Comparison of ENCODE assay signal across 8 cellular contexts in the genomic region with DNA sequence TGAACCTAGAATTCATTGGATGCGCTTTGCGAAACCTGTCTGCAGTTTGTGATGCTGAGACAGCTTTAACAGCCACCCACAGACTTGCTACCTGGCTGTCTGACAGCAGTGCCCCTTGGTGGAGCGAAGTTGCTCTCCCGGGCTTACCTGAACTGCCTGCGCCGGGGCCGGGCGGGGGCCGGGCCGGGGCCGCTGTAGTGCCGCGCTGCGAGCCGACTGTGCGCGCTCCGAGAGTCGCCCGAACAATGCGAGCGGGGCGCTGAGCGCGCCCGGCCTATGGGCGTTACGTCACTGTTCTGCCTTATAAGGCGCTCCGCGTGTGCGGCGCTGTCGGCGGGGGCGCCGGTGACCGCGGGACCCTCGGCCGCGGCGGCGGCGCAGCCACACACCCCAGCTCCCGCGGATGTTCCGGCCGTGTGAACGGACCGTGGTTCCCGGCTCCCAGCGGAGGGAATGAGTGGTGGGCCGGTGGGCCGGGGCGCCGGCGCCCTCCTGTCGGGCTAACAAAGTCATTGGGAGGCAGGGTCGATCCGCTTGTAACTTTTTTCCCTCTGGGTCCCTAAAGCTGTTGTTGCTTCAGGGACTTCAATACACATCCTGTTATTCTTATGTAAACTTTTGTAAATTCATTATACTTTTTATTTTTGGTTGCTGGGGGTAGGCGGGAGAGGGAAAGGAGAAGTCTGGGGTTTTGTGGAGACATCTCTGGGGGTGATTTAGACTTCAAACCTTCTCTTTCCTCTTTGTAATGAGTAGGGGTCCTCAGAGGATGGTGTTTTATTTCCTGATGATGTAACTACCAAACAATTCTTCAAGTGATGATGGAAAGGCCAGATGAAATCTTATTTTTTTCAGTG. TPM values are rescaled to one million over a fixed set of nuclear protein-coding genes. Genes with fewer than 3 reads are reported as not detected.
DNase-seq lines count a peak whose midpoint lies in the region; ATAC-seq and TF ChIP-seq lines count a peak whose summit lies in the region.

No MANE protein-coding gene starts in this region.

- peak overlapping the region; percentile 75 to 93 (median 84) for H3K4me2 ChIP-seq in BLaER1 treated with 17β-estradiol and CSF1 and Interleukin-3, amounts not matched to agents 10 nM and 100 nM
- peak overlapping the region; percentile 81 for H3K4me2 ChIP-seq in osteoblast (ENCODE audit: insufficient read depth, low read length)

- peaks cover 0 to 99% (median 89%) of the 10 kb centered on the region in 11 experiments; a peak in 17 of 22 replicates for H4K20me1 ChIP-seq in BLaER1 treated with 17β-estradiol and CSF1 and Interleukin-3, amounts not matched to agents 10 nM and 100 nM
- H4K20me1 ChIP-seq in osteoblast (ENCODE audit: insufficient read depth, low read length) = no peaks in the 10 kb centered on the region

- peak overlapping the region in 9 of 11 experiments; percentile 9 to 81 (median 36); a peak in 15 of 22 replicates for H3K9ac ChIP-seq in BLaER1 treated with 17β-estradiol and CSF1 and Interleukin-3, amounts not matched to agents 10 nM and 100 nM
- peak overlapping the region; percentile 82 for H3K9ac ChIP-seq in SK-N-MC (ENCODE audit: insufficient read length)

- H3K9me3 ChIP-seq in BLaER1 treated with 17β-estradiol and CSF1 and Interleukin-3, amounts not matched to agents 10 nM and 100 nM (replicated peaks in 1 of 11) = no peaks in the 10 kb centered on the region
- H3K9me3 ChIP-seq in SK-N-MC (ENCODE audit: low read depth, low read length) (no peaks in the 10 kb centered on the region), osteoblast (ENCODE audit: low read depth, low read length) (no peaks in the 10 kb centered on the region), testis (no peaks in the 10 kb centered on the region)

- H3K4me1 ChIP-seq in BLaER1 treated with 17β-estradiol and CSF1 and Interleukin-3, amounts not matched to agents 10 nM and 100 nM = peaks cover 0 to 21% (median 13%) of the 10 kb centered on the region in 10 experiments; a peak in 15 of 20 replicates
- peaks cover 37% of the 10 kb centered on the region for H3K4me1 ChIP-seq in osteoblast (ENCODE audit: insufficient read depth, low read length)
- H3K4me1 ChIP-seq in testis = peaks cover 22% of the 10 kb centered on the region

- H2AFZ ChIP-seq in osteoblast (ENCODE audit: low read length) = peak overlapping the region; percentile 78

- ATAC-seq in GM19438 (IDR thresholded peaks at IDR 0.05; ENCODE audit: low read depth, unreplicated experiment) = peak; percentile 90
- peak; percentile 68 for ATAC-seq in HG03558 (IDR thresholded peaks at IDR 0.05; ENCODE audit: extremely low read depth, unreplicated experiment)
- peak; percentile 95 to 96 for ATAC-seq in activated naive CD4-positive, alpha-beta T cell treated with anti-CD3 and anti-CD28 coated beads, Interleukin-2, amount 50 U/mL, for 72 hours

- H3K27ac ChIP-seq in BLaER1 treated with 17β-estradiol and CSF1 and Interleukin-3, amounts not matched to agents 10 nM and 100 nM = peak overlapping the region in 4 of 11 experiments; percentile 22 to 77 (median 66); a peak in 7 of 22 replicates
- H3K27ac ChIP-seq in SK-N-MC (no peak overlapping the region), osteoblast (ENCODE audit: low read depth, low read length) (peak overlapping the region; percentile 91), testis (peak overlapping the region; percentile 77 to 96)

- no peaks in the 10 kb centered on the region for H3K36me3 Mint-ChIP-seq in activated naive CD4-positive, alpha-beta T cell treated with anti-CD3 and anti-CD28 coated beads, Interleukin-2, amount 50 U/mL, for 72 hours

- H3K9me3 Mint-ChIP-seq in activated naive CD4-positive, alpha-beta T cell treated with anti-CD3 and anti-CD28 coated beads, Interleukin-2, amount 50 U/mL, for 72 hours = no peaks in the 10 kb centered on the region

- whole genome bisulfite sequencing in testis, 2 donors = 1% methylated on average over 8 to 58 of the region's 62 CpGs

- H3K79me2 ChIP-seq in osteoblast (ENCODE audit: insufficient read depth, low read length) = peaks cover 48% of the 10 kb centered on the region

- H3K27ac Mint-ChIP-seq in activated naive CD4-positive, alpha-beta T cell treated with anti-CD3 and anti-CD28 coated beads, Interleukin-2, amount 50 U/mL, for 72 hours = no peak overlapping the region

- DNase-seq in SK-N-MC (ENCODE audit: low read depth, low spot score) = no peak
- DNase-seq in activated naive CD4-positive, alpha-beta T cell treated with anti-CD3 and anti-CD28 coated beads, Interleukin-2, amount 50 U/mL, for 72 hours (ENCODE audit: low spot score in 2 of 2) = peak; percentile 63 to 69
- DNase-seq in head of caudate nucleus = peak; percentile 21 to 84 (median 71)
- peak; percentile 90 for DNase-seq in osteoblast (ENCODE audit: insufficient read length, low spot score, missing footprints)
- peak; percentile 88 for DNase-seq in testis

- intact Hi-C loops in head of caudate nucleus (cut with DNase I) (no loop called here), testis (cut with DNase I; ENCODE audit: low total_unique reads) (no loop called here)

- peaks cover 0 to 7% (median 0%) of the 10 kb centered on the region in 11 experiments; a peak in 2 of 22 replicates for H3K36me3 ChIP-seq in BLaER1 treated with 17β-estradiol and CSF1 and Interleukin-3, amounts not matched to agents 10 nM and 100 nM
- H3K36me3 ChIP-seq in SK-N-MC (ENCODE audit: insufficient read depth, low read length) (no peaks in the 10 kb centered on the region), osteoblast (ENCODE audit: insufficient read depth, low read length) (peaks cover 4% of the 10 kb centered on the region), testis (ENCODE audit: low read depth, missing control alignments) (no peaks in the 10 kb centered on the region)

- H3K4me3 ChIP-seq in BLaER1 treated with 17β-estradiol and CSF1 and Interleukin-3, amounts not matched to agents 10 nM and 100 nM = peak overlapping the region; percentile 44 to 71 (median 56)
- H3K4me3 ChIP-seq in SK-N-MC (peak overlapping the region; percentile 89), osteoblast (ENCODE audit: insufficient read depth, low read length) (peak overlapping the region; percentile 90), testis (peak overlapping the region; percentile 72 to 73)

- TF ChIP-seq CTCF in osteoblast (IDR thresholded peaks at IDR 0.05; ENCODE audit: extremely low read depth, low read depth, low read length) (no peak), testis (IDR thresholded peaks at IDR 0.05) (no peak)

- peak; percentile 68 for TF ChIP-seq POLR2A in testis (IDR thresholded peaks at IDR 0.05)

- peaks cover 39 to 72% (median 61%) of the 10 kb centered on the region in 11 experiments for H3K27me3 ChIP-seq in BLaER1 treated with 17β-estradiol and CSF1 and Interleukin-3, amounts not matched to agents 10 nM and 100 nM
- no peaks in the 10 kb centered on the region for H3K27me3 ChIP-seq in osteoblast (ENCODE audit: insufficient read depth, low read length)
- no peaks in the 10 kb centered on the region for H3K27me3 ChIP-seq in testis

RNA-seq across cellular contexts. Expression of a gene that starts 58.5 kb away (rescaled TPM):
- total RNA-seq in activated naive CD4-positive, alpha-beta T cell treated with anti-CD3 and anti-CD28 coated beads, Interleukin-2, amount 50 U/mL, for 72 hours = 10 to 100 TPM; 35.8 to 74.3 TPM
- total RNA-seq in osteoblast (14.7 and 15.9 TPM in 2 replicates), testis (10 to 100 TPM; 24.6 to 24.9 TPM)
- 47.9 TPM for polyA plus RNA-seq in testis (ENCODE audit: insufficient read depth, low read depth, low replicate concordance)
